8 cellular contexts compared by ENCODE assay signal in genomic region chr17:63842540-63843386, GRCh38. TPM values are rescaled to one million over a fixed set of nuclear protein-coding genes. Genes with fewer than 3 reads are reported as not detected.
DNase-seq lines count a peak whose midpoint lies in the region; ATAC-seq and TF ChIP-seq lines count a peak whose summit lies in the region.

SMARCD2 (minus strand) TSS chr17:63842685; CDS start chr17:63842674, 11 bp downstream.

- peak within 1 kb of the TSS; percentile 90 to 95 for H3K27ac ChIP-seq in right atrium auricular region
- H3K27ac ChIP-seq in uterus: peak within 1 kb of the TSS; percentile 86 to 95

- H3K4me1 ChIP-seq in right atrium auricular region: peaks cover 3 to 46% of the 10 kb centered on the region in 2 donors
- peaks cover 11 to 14% of the 10 kb centered on the region in 2 donors for H3K4me1 ChIP-seq in uterus

- peak; percentile 72 to 98 for TF ChIP-seq POLR2A in uterus (IDR thresholded peaks at IDR 0.05)

- TF ChIP-seq CTCF in right atrium auricular region (IDR thresholded peaks at IDR 0.05) (no peak), uterus (IDR thresholded peaks at IDR 0.05) (peak in 2 of 4 experiments; percentile 46 to 80)

- H3K27me3 ChIP-seq in right atrium auricular region (no peaks in the 10 kb centered on the region), uterus (peaks cover 0 to 3% of the 10 kb centered on the region in 2 donors)

- peak; percentile 84 for ATAC-seq in GM18498 (IDR thresholded peaks at IDR 0.05; ENCODE audit: unreplicated experiment)
- peak; percentile 71 for ATAC-seq in HG02943 (IDR thresholded peaks at IDR 0.05; ENCODE audit: low read depth, unreplicated experiment)

- H3K4me3 ChIP-seq in right atrium auricular region (peak within 1 kb of the TSS; percentile 81 to 84), uterus (peak within 1 kb of the TSS; percentile 58 to 70)

- DNase-seq in NCI-H187 (lab: John Stamatoyannopoulos, UW): peak; percentile 95 to 100
- peak; percentile 96 to 99 (median 98) for DNase-seq in T-helper 2 cell
- DNase-seq in anterior cingulate cortex (lab: John Stamatoyannopoulos, UW): peak; percentile 89 to 100 (median 98)
- peak; percentile 97 for DNase-seq in right atrium auricular region (ENCODE audit: low spot score)
- peak; percentile 97 for DNase-seq in pulmonary artery endothelial cell (ENCODE audit: low read depth, low spot score)
- DNase-seq in uterus: peak; percentile 98 to 99

- H3K36me3 ChIP-seq in right atrium auricular region (no peaks in the 10 kb centered on the region), uterus (no peaks in the 10 kb centered on the region)

- H3K9me3 ChIP-seq in right atrium auricular region: no peaks in the 10 kb centered on the region
- no peaks in the 10 kb centered on the region for H3K9me3 ChIP-seq in uterus

- intact Hi-C loops in uterus (cut with DNase I; ENCODE audit: low total_unique reads): no loop called here

RNA-seq across cellular contexts. Expression of gene SMARCD2, which starts in this region (rescaled TPM):
- total RNA-seq in right atrium auricular region (10 to 100 TPM; 30.4 to 51.3 TPM), pulmonary artery endothelial cell (71.5 and 107 TPM in 2 replicates), uterus (100 to 1,000 TPM in 2 of 4 donors, 10 to 100 TPM in 2; 72.9 to 205 (median 101) TPM)

Comparison
In these comparisons a context has a peak if more than half of its experiments do, and no peak if none do; other contexts are left out.
1. Peak in every context shown above with its lines: DNase-seq, ATAC-seq, H3K4me3 ChIP-seq and H3K27ac ChIP-seq.